ENCODE assay signal across 25 cellular contexts in the genomic region with DNA sequence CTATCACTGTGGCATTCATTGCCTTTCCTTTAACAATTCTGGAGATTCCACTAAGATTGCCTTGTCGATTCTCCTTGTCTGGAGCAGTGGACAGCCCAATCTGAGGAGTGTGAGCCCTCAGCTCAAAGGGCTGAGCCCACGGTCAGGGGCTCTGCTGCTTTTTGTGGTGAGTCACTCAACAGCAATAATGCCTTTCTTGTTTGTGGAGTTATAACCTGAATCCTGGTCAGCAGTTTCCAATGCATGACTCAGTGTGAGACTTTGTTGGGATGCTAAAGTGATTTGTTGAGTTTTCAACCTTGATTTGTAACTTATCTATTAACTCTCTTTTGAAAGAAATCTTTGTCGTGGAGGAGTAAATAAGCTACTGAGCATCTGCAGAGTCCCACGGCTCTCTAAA.
A peak's percentile ranks its signal among the peaks of the same experiment; 100 is the strongest.
DNase-seq lines count a peak whose midpoint lies in the region; ATAC-seq and TF ChIP-seq lines count a peak whose summit lies in the region.
"Had no signal": no experiment of that assay in that cellular context is flagged by ENCODE, and none has a peak within 500 bp of the region (broad histone marks: within the 10 kb centered on the region; RNA-seq: fewer than 3 reads in every experiment).

No MANE protein-coding gene starts in this region.

- 0 out of 2 replicates have a peak overlapping the region, but pooled peaks have one; percentile 9 for H3K4me2 ChIP-seq in PC-3 (ENCODE audit: low read length)

- H3K9ac ChIP-seq in PC-3 (ENCODE audit: low read length) = no peak overlapping the region

- no peak overlapping the region for H3K4me3 Mint-ChIP-seq in neural crest cell
- no peak overlapping the region for H3K4me3 Mint-ChIP-seq in natural killer cell treated with Interleukin-12 subunit alpha and Interleukin-12 subunit beta and Interleukin-15 and Interleukin-18, amount 100 ng/mL, for 72 hours
- H3K4me3 Mint-ChIP-seq: activated CD4-positive, alpha-beta memory T cell treated with anti-CD3 and anti-CD28 coated beads, Interleukin-2, amount 10 ng/mL, durations not matched to agents 7 days and 5 days; activated naive CD8-positive, alpha-beta T cell treated with anti-CD3 and anti-CD28 coated beads for 36 hours; type B pancreatic cell had no signal

- H3K9me3 Mint-ChIP-seq in neural crest cell = no peaks in the 10 kb centered on the region
- H3K9me3 Mint-ChIP-seq in natural killer cell treated with Interleukin-12 subunit alpha and Interleukin-12 subunit beta and Interleukin-15 and Interleukin-18, amount 100 ng/mL, for 72 hours = no peaks in the 10 kb centered on the region
- H3K9me3 Mint-ChIP-seq: activated naive CD8-positive, alpha-beta T cell treated with anti-CD3 and anti-CD28 coated beads for 36 hours; type B pancreatic cell had no signal

- H4K20me1 ChIP-seq in PC-3 (ENCODE audit: low read length) = no peaks in the 10 kb centered on the region

- H3K79me2 ChIP-seq in PC-3 (ENCODE audit: low read length) = no peaks in the 10 kb centered on the region

- ATAC-seq in PC-3 = peak; percentile 76
- no peak for ATAC-seq in natural killer cell treated with Interleukin-12 subunit alpha and Interleukin-12 subunit beta and Interleukin-15 and Interleukin-18, amount 100 ng/mL, for 72 hours
- ATAC-seq: body of pancreas, gastroesophageal sphincter, lower lobe of right lung had no signal

- no peaks in the 10 kb centered on the region for H3K9me2 ChIP-seq in PC-3 (replicated peaks; ENCODE audit: low read length)

- H3K27ac Mint-ChIP-seq in neural crest cell (ENCODE audit: unreplicated experiment) = peak overlapping the region; percentile 12
- H3K27ac Mint-ChIP-seq in natural killer cell treated with Interleukin-12 subunit alpha and Interleukin-12 subunit beta and Interleukin-15 and Interleukin-18, amount 100 ng/mL, for 72 hours = no peak overlapping the region
- H3K27ac Mint-ChIP-seq: activated CD4-positive, alpha-beta memory T cell treated with anti-CD3 and anti-CD28 coated beads, Interleukin-2, amount 10 ng/mL, durations not matched to agents 7 days and 5 days; activated naive CD8-positive, alpha-beta T cell treated with anti-CD3 and anti-CD28 coated beads for 36 hours; type B pancreatic cell had no signal

- no peaks in the 10 kb centered on the region for H3K36me3 ChIP-seq in PC-3 (ENCODE audit: low read depth, low read length)
- H3K36me3 ChIP-seq: esophagus muscularis mucosa, gastroesophageal sphincter, lower lobe of right lung, sigmoid colon had no signal

- DNase-seq in COLO829 (ENCODE audit: low spot score) (peak; percentile 76), PC-3 (peak; percentile 68), choroid plexus epithelial cell (ENCODE audit: low read depth) (peak; percentile 27), neural crest cell (ENCODE audit: low read depth, low spot score) (no peak), SHP77 treated with DMSO at 0.1 percent for 48 hours (lab: John Stamatoyannopoulos, UW) (no peak)
- DNase-seq in natural killer cell treated with Interleukin-12 subunit alpha and Interleukin-12 subunit beta and Interleukin-15 and Interleukin-18, amount 100 ng/mL, for 72 hours (ENCODE audit: low spot score) = no peak
- no peak for DNase-seq in activated CD4-positive, alpha-beta T cell treated with anti-CD3 and anti-CD28 coated beads for 48 hours
- DNase-seq in stimulated activated CD4-positive, alpha-beta T cell treated with anti-CD3 and anti-CD28 coated beads, Interleukin-15, amount 100 ng/mL, for 24 hours = no peak
- DNase-seq: activated CD4-positive, alpha-beta memory T cell treated with anti-CD3 and anti-CD28 coated beads, Interleukin-2, amount 10 ng/mL, durations not matched to agents 7 days and 5 days; activated CD4-positive, CD25-positive, alpha-beta regulatory T cell; activated naive CD8-positive, alpha-beta T cell treated with anti-CD3 and anti-CD28 coated beads for 36 hours; body of pancreas; DMS79 treated with DMSO at 0.1 percent for 48 hours; effector CD8-positive, alpha-beta T cell; H7; lower lobe of right lung; NCI-H1105; NCI-H2029; NCI-H345; NCI-H748 treated with DMSO at 0.1 percent for 48 hours; sigmoid colon had no signal

- POLR2A ChIA-PET in PC-3 (lab: Charles Lee; ENCODE audit: unreplicated experiment) = no interaction called here

- intact Hi-C loops in PC-3 (cut with micrococcal nuclease) = no loop called here

- no peaks in the 10 kb centered on the region for H3K36me3 Mint-ChIP-seq in neural crest cell (ENCODE audit: low read depth)
- no peaks in the 10 kb centered on the region for H3K36me3 Mint-ChIP-seq in natural killer cell treated with Interleukin-12 subunit alpha and Interleukin-12 subunit beta and Interleukin-15 and Interleukin-18, amount 100 ng/mL, for 72 hours
- H3K36me3 Mint-ChIP-seq: activated naive CD8-positive, alpha-beta T cell treated with anti-CD3 and anti-CD28 coated beads for 36 hours; type B pancreatic cell had no signal

- no TSS peak for BruUV-seq in PC-3 (replicated peaks; lab: Mats Ljungman, UMichigan)

- H3K4me3 ChIP-seq in PC-3 (ENCODE audit: low read length) (no peak overlapping the region), choroid plexus epithelial cell (ENCODE audit: low read depth, low read length) (no peak overlapping the region)
- H3K4me3 ChIP-seq: body of pancreas, esophagus muscularis mucosa, gastroesophageal sphincter, lower lobe of right lung, sigmoid colon had no signal

- H3K4me1 ChIP-seq in PC-3 (ENCODE audit: insufficient read depth, low read length) = peaks cover 7% of the 10 kb centered on the region; the same call in 1 of the 2 replicates
- H3K4me1 ChIP-seq: esophagus muscularis mucosa, gastroesophageal sphincter, lower lobe of right lung, sigmoid colon had no signal

- CTCF ChIA-PET in PC-3 (lab: Charles Lee) = no interaction called here

- H3K27me3 Mint-ChIP-seq in neural crest cell (ENCODE audit: low read depth) = no peaks in the 10 kb centered on the region
- peaks cover 2 to 22% of the 10 kb centered on the region in 2 donors for H3K27me3 Mint-ChIP-seq in natural killer cell treated with Interleukin-12 subunit alpha and Interleukin-12 subunit beta and Interleukin-15 and Interleukin-18, amount 100 ng/mL, for 72 hours
- H3K27me3 Mint-ChIP-seq: activated CD4-positive, alpha-beta memory T cell treated with anti-CD3 and anti-CD28 coated beads, Interleukin-2, amount 10 ng/mL, durations not matched to agents 7 days and 5 days had no signal

- H3K27ac ChIP-seq in PC-3 (ENCODE audit: low read length) = no peak overlapping the region
- H3K27ac ChIP-seq: esophagus muscularis mucosa, gastroesophageal sphincter, HL-60, lower lobe of right lung, sigmoid colon had no signal

- H3F3A ChIP-seq in PC-3 (ENCODE audit: low read length, unreplicated experiment) = no peaks in the 10 kb centered on the region

- no peaks in the 10 kb centered on the region for H3K9me3 ChIP-seq in PC-3 (ENCODE audit: low read length)
- H3K9me3 ChIP-seq: body of pancreas, esophagus muscularis mucosa, gastroesophageal sphincter, lower lobe of right lung, sigmoid colon had no signal

- H2AFZ ChIP-seq in PC-3 (ENCODE audit: low read length) = no peak overlapping the region

- H3K4me1 Mint-ChIP-seq in neural crest cell = peaks cover 23% of the 10 kb centered on the region
- H3K4me1 Mint-ChIP-seq in natural killer cell treated with Interleukin-12 subunit alpha and Interleukin-12 subunit beta and Interleukin-15 and Interleukin-18, amount 100 ng/mL, for 72 hours (ENCODE audit: low read depth in 2 of 2) = no peaks in the 10 kb centered on the region
- H3K4me1 Mint-ChIP-seq: activated CD4-positive, alpha-beta memory T cell treated with anti-CD3 and anti-CD28 coated beads, Interleukin-2, amount 10 ng/mL, durations not matched to agents 7 days and 5 days; activated naive CD8-positive, alpha-beta T cell treated with anti-CD3 and anti-CD28 coated beads for 36 hours had no signal

- peaks cover 13% of the 10 kb centered on the region; the same call in 1 of the 2 replicates for H3K27me3 ChIP-seq in PC-3 (ENCODE audit: low read length)
- H3K27me3 ChIP-seq: body of pancreas had no signal

- no peak for TF ChIP-seq CTCF in PC-3 (conservative IDR thresholded peaks at IDR 0.05; ENCODE audit: low read depth, low read length)
- no peak for TF ChIP-seq CTCF in choroid plexus epithelial cell (conservative IDR thresholded peaks at IDR 0.05; ENCODE audit: low read depth, low read length)
- no peak for TF ChIP-seq CTCF in neural crest cell (conservative IDR thresholded peaks at IDR 0.05)

Comparison
In these comparisons a context has a peak if more than half of its experiments do, and no peak if none do; other contexts are left out.
1. DNase-seq: peak in COLO829 (single experiment), PC-3 (single experiment) and choroid plexus epithelial cell (single experiment); none in neural crest cell (single experiment), natural killer cell treated with Interleukin-12 subunit alpha and Interleukin-12 subunit beta and Interleukin-15 and Interleukin-18, amount 100 ng/mL, for 72 hours (single experiment), activated CD4-positive, alpha-beta T cell treated with anti-CD3 and anti-CD28 coated beads for 48 hours (single experiment), SHP77 treated with DMSO at 0.1 percent for 48 hours (single experiment) and stimulated activated CD4-positive, alpha-beta T cell treated with anti-CD3 and anti-CD28 coated beads, Interleukin-15, amount 100 ng/mL, for 24 hours (single experiment).